In the genomic region with DNA sequence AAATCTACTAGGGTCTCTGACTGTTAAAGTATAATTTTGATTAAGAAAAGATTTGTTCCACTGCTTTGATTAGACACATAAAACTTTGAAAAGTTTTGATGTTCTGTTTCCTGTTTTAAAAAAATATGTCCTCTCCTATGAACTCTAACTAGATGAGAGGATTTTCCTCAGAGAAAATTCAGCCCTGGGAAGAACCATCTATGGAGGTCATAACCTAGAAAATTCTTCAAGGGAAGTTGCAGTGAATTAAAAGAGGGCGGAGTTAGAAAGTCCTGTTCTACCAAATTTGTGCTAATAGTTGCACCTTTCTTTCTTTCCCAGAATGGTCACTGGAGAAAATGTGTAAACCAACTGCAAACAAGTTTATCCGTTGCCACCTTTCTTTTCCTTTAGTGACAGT, we compare ENCODE assay signal across 11 cellular contexts. TPM values are rescaled to one million over a fixed set of nuclear protein-coding genes. Genes with fewer than 3 reads are reported as not detected.
DNase-seq lines count a peak whose midpoint lies in the region; ATAC-seq, FAIRE-seq and TF ChIP-seq lines count a peak whose summit lies in the region.
"Had no signal": no experiment of that assay in that cellular context is flagged by ENCODE, and none has a peak within 500 bp of the region (broad histone marks: within the 10 kb centered on the region; RNA-seq: fewer than 3 reads in every experiment).

No MANE protein-coding gene starts in this region.

- no peak overlapping the region for H3K4me3 ChIP-seq in HAP-1
- H3K4me3 ChIP-seq: GM23338 had no signal

- no peaks in the 10 kb centered on the region for H3K9me3 ChIP-seq in HAP-1

- H3K4me1 Mint-ChIP-seq in CD14-positive monocyte (peaks cover 66% of the 10 kb centered on the region), nephron (peaks cover 69% of the 10 kb centered on the region), progenitor cell of endocrine pancreas (ENCODE audit: low read depth) (peaks cover 15% of the 10 kb centered on the region)
- peaks cover 74% of the 10 kb centered on the region for H3K4me1 Mint-ChIP-seq in activated naive CD8-positive, alpha-beta T cell treated with anti-CD3 and anti-CD28 coated beads, Interleukin-2, amount 50 U/mL, for 24 hours

- peak; percentile 31 for FAIRE-seq in GM19239 (lab: Jason Lieb, UNC)

- DNase-seq in CD14-positive monocyte (ENCODE audit: low spot score) (no peak), GM19239 (ENCODE audit: insufficient read length, low spot score) (no peak), NCI-H2029 treated with DMSO at 0.1 percent for 48 hours (lab: John Stamatoyannopoulos, UW) (no peak), HAP-1 (ENCODE audit: low spot score in 2 of 2) (no peak), OCI-M2 (lab: John Stamatoyannopoulos, UW; ENCODE audit: unreplicated experiment) (no peak), progenitor cell of endocrine pancreas (ENCODE audit: low spot score, unreplicated experiment) (no peak)
- DNase-seq in activated naive CD8-positive, alpha-beta T cell treated with anti-CD3 and anti-CD28 coated beads, Interleukin-2, amount 50 U/mL, for 24 hours = no peak
- DNase-seq: Calu3, NCI-H526 had no signal

- peaks cover 20 to 27% of the 10 kb centered on the region in 2 donors for H3K36me3 Mint-ChIP-seq in CD14-positive monocyte
- peaks cover 20% of the 10 kb centered on the region for H3K36me3 Mint-ChIP-seq in activated naive CD8-positive, alpha-beta T cell treated with anti-CD3 and anti-CD28 coated beads, Interleukin-2, amount 50 U/mL, for 24 hours (ENCODE audit: low read depth)
- H3K36me3 Mint-ChIP-seq in nephron (ENCODE audit: low read depth) = peaks cover 17% of the 10 kb centered on the region
- H3K36me3 Mint-ChIP-seq in progenitor cell of endocrine pancreas (ENCODE audit: insufficient read depth) = peaks cover 15% of the 10 kb centered on the region

- in situ Hi-C loops in HAP-1 (cut with MboI; ENCODE audit: low sequenced_read_pairs) = no loop called here

- H3K4me1 ChIP-seq in HAP-1 = peaks cover 16% of the 10 kb centered on the region

- TF ChIP-seq CTCF in CD14-positive monocyte (IDR thresholded peaks at IDR 0.05) = no peak
- no peak for TF ChIP-seq CTCF in nephron (IDR thresholded peaks at IDR 0.05; ENCODE audit: unreplicated experiment in 3 of 3)
- TF ChIP-seq CTCF in progenitor cell of endocrine pancreas (IDR thresholded peaks at IDR 0.05; ENCODE audit: unreplicated experiment) = no peak

- no peaks in the 10 kb centered on the region for H3K27me3 ChIP-seq in HAP-1 (ENCODE audit: low read depth)

- ATAC-seq in activated naive CD8-positive, alpha-beta T cell treated with anti-CD3 and anti-CD28 coated beads, Interleukin-2, amount 50 U/mL, for 24 hours = no peak
- ATAC-seq: GM23338 had no signal

- H3K27ac Mint-ChIP-seq in CD14-positive monocyte (peak overlapping the region in 4 of 7 donors; percentile 54 to 89 (median 69)), nephron (peak overlapping the region; percentile 88 to 95 (median 93)), progenitor cell of endocrine pancreas (no peak overlapping the region)
- H3K27ac Mint-ChIP-seq in activated naive CD8-positive, alpha-beta T cell treated with anti-CD3 and anti-CD28 coated beads, Interleukin-2, amount 50 U/mL, for 24 hours = peak overlapping the region; percentile 78
- H3K27ac Mint-ChIP-seq: GM23338 had no signal

- H3K9me3 Mint-ChIP-seq in CD14-positive monocyte (peaks cover 0 to 2% (median 0%) of the 10 kb centered on the region in 7 donors), nephron (no peaks in the 10 kb centered on the region), progenitor cell of endocrine pancreas (ENCODE audit: low read depth) (no peaks in the 10 kb centered on the region)
- H3K9me3 Mint-ChIP-seq in activated naive CD8-positive, alpha-beta T cell treated with anti-CD3 and anti-CD28 coated beads, Interleukin-2, amount 50 U/mL, for 24 hours = no peaks in the 10 kb centered on the region
- H3K9me3 Mint-ChIP-seq: GM23338 had no signal

- H3K4me3 Mint-ChIP-seq in CD14-positive monocyte = no peak overlapping the region
- peak overlapping the region; percentile 9 for H3K4me3 Mint-ChIP-seq in activated naive CD8-positive, alpha-beta T cell treated with anti-CD3 and anti-CD28 coated beads, Interleukin-2, amount 50 U/mL, for 24 hours
- no peak overlapping the region for H3K4me3 Mint-ChIP-seq in nephron
- no peak overlapping the region for H3K4me3 Mint-ChIP-seq in progenitor cell of endocrine pancreas (ENCODE audit: low read depth)
- H3K4me3 Mint-ChIP-seq: GM23338 had no signal

- no peaks in the 10 kb centered on the region for H3K36me3 ChIP-seq in HAP-1 (replicated peaks)

- no peaks in the 10 kb centered on the region for H3K27me3 Mint-ChIP-seq in CD14-positive monocyte (ENCODE audit: low read depth in 3 of 3)
- H3K27me3 Mint-ChIP-seq in activated naive CD8-positive, alpha-beta T cell treated with anti-CD3 and anti-CD28 coated beads, Interleukin-2, amount 50 U/mL, for 24 hours = no peaks in the 10 kb centered on the region
- no peaks in the 10 kb centered on the region for H3K27me3 Mint-ChIP-seq in nephron (ENCODE audit: low read depth)
- H3K27me3 Mint-ChIP-seq in progenitor cell of endocrine pancreas = no peaks in the 10 kb centered on the region

- intact Hi-C loops in CD14-positive monocyte (cut with micrococcal nuclease) = loop anchor here (10.0 kb wide), 1 partner anchor 48 kb away; no protein-coding TSS in a partner anchor

RNA-seq across cellular contexts. Expression of a gene that starts 27.7 kb away (rescaled TPM):
- 10 to 100 TPM; 10.5 to 25.5 TPM for polyA plus RNA-seq in CD14-positive monocyte
- total RNA-seq in progenitor cell of endocrine pancreas = 76.2 and 89.7 TPM in 2 replicates
